In genomic region chr12:38904932-38905479, GRCh38 we compare ENCODE assay signal across 8 cellular contexts. TPM values are rescaled to one million over a fixed set of nuclear protein-coding genes. Genes with fewer than 3 reads are reported as not detected.
A peak's percentile ranks its signal among the peaks of the same experiment; 100 is the strongest.
DNase-seq lines count a peak whose midpoint lies in the region; ATAC-seq and TF ChIP-seq lines count a peak whose summit lies in the region.

No MANE protein-coding gene starts in this region.

- intact Hi-C loops in CD4-positive, alpha-beta T cell (cut with DNase I, micrococcal nuclease), result loop anchor here in 1 of 2 experiments (10.0 kb wide), 1 partner anchor 590 kb away; the partner anchor contains the start of gene ALG10B

- H3K4me1 Mint-ChIP-seq in CD4-positive, alpha-beta T cell (ENCODE audit: low read depth), result peaks cover 35% of the 10 kb centered on the region
- peaks cover 29% of the 10 kb centered on the region for H3K4me1 Mint-ChIP-seq in brain

- H3K36me3 ChIP-seq in iPS-20b (ENCODE audit: insufficient read depth, low read depth, low read length), result no peaks in the 10 kb centered on the region

- peak; percentile 56 for ATAC-seq in CD4-positive, alpha-beta T cell (ENCODE audit: poor library complexity)
- ATAC-seq in GM19463 (IDR thresholded peaks at IDR 0.05; ENCODE audit: unreplicated experiment), result peak; percentile 51
- ATAC-seq in HG03520 (IDR thresholded peaks at IDR 0.05; ENCODE audit: unreplicated experiment), result peak; percentile 62

- H3K27ac ChIP-seq in CD4-positive, alpha-beta T cell (ENCODE audit: low read depth, low read length), result peak overlapping the region; percentile 32
- no peak overlapping the region for H3K27ac ChIP-seq in iPS-20b (ENCODE audit: low read length)

- H3K9me3 Mint-ChIP-seq in CD4-positive, alpha-beta T cell, result no peaks in the 10 kb centered on the region
- H3K9me3 Mint-ChIP-seq in brain, result peaks cover 0 to 4% (median 0%) of the 10 kb centered on the region in 5 experiments

- peaks cover 13% of the 10 kb centered on the region; the same call in 1 of the 2 replicates for H3K4me1 ChIP-seq in iPS-20b (ENCODE audit: insufficient read depth, low read length)

- peak overlapping the region; percentile 78 for H3K27ac Mint-ChIP-seq in CD4-positive, alpha-beta T cell
- H3K27ac Mint-ChIP-seq in brain, result peak overlapping the region in 3 of 5 experiments; percentile 88 to 92 (median 88)

- no peaks in the 10 kb centered on the region for H3K9me3 ChIP-seq in CD4-positive, alpha-beta T cell (ENCODE audit: control insufficient read depth, low read length)
- no peaks in the 10 kb centered on the region for H3K9me3 ChIP-seq in iPS-20b (ENCODE audit: insufficient read depth, low read depth, low read length)

- peaks cover 6% of the 10 kb centered on the region for H3K36me3 Mint-ChIP-seq in CD4-positive, alpha-beta T cell (ENCODE audit: low read depth)
- no peaks in the 10 kb centered on the region for H3K36me3 Mint-ChIP-seq in brain

- peak overlapping the region; percentile 94 for H3K4me3 Mint-ChIP-seq in CD4-positive, alpha-beta T cell
- peak overlapping the region; percentile 52 to 92 (median 91) for H3K4me3 Mint-ChIP-seq in brain

- H3K9ac ChIP-seq in iPS-20b (ENCODE audit: low read depth, low read length), result peak overlapping the region; percentile 83; the same call in 1 of the 2 replicates

- H3K27me3 ChIP-seq in CD4-positive, alpha-beta T cell (ENCODE audit: control insufficient read depth, insufficient read depth, low read length), result peaks cover 8% of the 10 kb centered on the region
- H3K27me3 ChIP-seq in iPS-20b (ENCODE audit: insufficient read depth, low read length), result peaks cover 13% of the 10 kb centered on the region; the same call in 1 of the 2 replicates

- CTCF ChIA-PET in CD4-positive, alpha-beta T cell (lab: Charles Lee), result no interaction called here

- peak in 9 of 10 experiments; percentile 7 to 54 (median 22) for DNase-seq in CD4-positive, alpha-beta T cell
- DNase-seq in T-helper 22 cell (ENCODE audit: low read depth), result peak; percentile 31
- DNase-seq in skeletal muscle cell (ENCODE audit: low read depth), result no peak
- DNase-seq in Kasumi-1 (lab: John Stamatoyannopoulos, UW), result no peak

- TF ChIP-seq CTCF in CD4-positive, alpha-beta T cell (IDR thresholded peaks at IDR 0.05), result no peak
- TF ChIP-seq CTCF in brain (conservative IDR thresholded peaks at IDR 0.05), result no peak

- peaks cover 20% of the 10 kb centered on the region for H3K27me3 Mint-ChIP-seq in CD4-positive, alpha-beta T cell
- H3K27me3 Mint-ChIP-seq in brain, result peaks cover 24% of the 10 kb centered on the region

- POLR2A ChIA-PET in CD4-positive, alpha-beta T cell (lab: Charles Lee), result interaction anchor here (1.3 kb wide), 1 partner anchor 9 kb away, joined by 3 read pairs; no protein-coding TSS in a partner anchor

- H3K4me3 ChIP-seq in iPS-20b (ENCODE audit: low read length), result peak overlapping the region; percentile 86
- peak overlapping the region; percentile 46 for H3K4me3 ChIP-seq in skeletal muscle cell (ENCODE audit: low read depth, low read length)

RNA-seq across cellular contexts. Expression of gene CPNE8, which starts 0.4 kb away (rescaled TPM):
- total RNA-seq in CD4-positive, alpha-beta T cell, result 1 to 10 TPM; 2.7 to 3.6 TPM
- 0.63 TPM for polyA plus RNA-seq in brain (ENCODE audit: insufficient read depth, low read depth, low replicate concordance)

Comparison
In these comparisons a context has a peak if more than half of its experiments do, and no peak if none do; other contexts are left out.
1. DNase-seq: peak in CD4-positive, alpha-beta T cell (9 of 10) and T-helper 22 cell (single experiment); none in skeletal muscle cell (single experiment) and Kasumi-1 (0 of 2).
2. Peak in every context shown above with its lines, with median percentiles within 50 percentile points of each other: ATAC-seq.